Comparison of ENCODE assay signal across 8 cellular contexts in genomic region chr9:121684381-121685145, GRCh38. TPM values are rescaled to one million over a fixed set of nuclear protein-coding genes. Genes with fewer than 3 reads are reported as not detected.
DNase-seq lines count a peak whose midpoint lies in the region; ATAC-seq and TF ChIP-seq lines count a peak whose summit lies in the region.

No MANE protein-coding gene starts in this region.

- peaks cover 5% of the 10 kb centered on the region for H3K36me3 Mint-ChIP-seq in MCF 10A (ENCODE audit: insufficient read depth, unreplicated experiment)

- CTCF ChIA-PET in MCF 10A (lab: Yijun Ruan, JAX) = interaction anchor here (0.6 to 7.0 kb wide), 35 partner anchors 11 to 669 kb away, joined by 3 to 45 read pairs (median 4); no protein-coding TSS in a partner anchor

- no peaks in the 10 kb centered on the region for H3K9me3 ChIP-seq in lung (ENCODE audit: control insufficient read depth in 2 of 2, insufficient read depth in 1 of 2, low read length in 1 of 2)

- H3K27me3 Mint-ChIP-seq in MCF 10A (ENCODE audit: insufficient read depth, unreplicated experiment) = no peaks in the 10 kb centered on the region

- H3K27me3 ChIP-seq in lung (ENCODE audit: control insufficient read depth, insufficient read depth) = no peaks in the 10 kb centered on the region

- POLR2A ChIA-PET in MCF 10A (lab: Yijun Ruan, JAX) = interaction anchor here (1.0 to 1.2 kb wide), 2 partner anchors 15 to 138 kb away, joined by 3 to 4 read pairs; no protein-coding TSS in a partner anchor

- H3K27ac Mint-ChIP-seq in MCF 10A (ENCODE audit: low read depth, unreplicated experiment) = no peak overlapping the region

- H3K9me3 Mint-ChIP-seq in MCF 10A (ENCODE audit: unreplicated experiment) = no peaks in the 10 kb centered on the region

- 72% methylated on average over 19 of the region's 19 CpGs for WGBS in lung, 2 donors

- no peak overlapping the region for H3K4me3 Mint-ChIP-seq in MCF 10A (ENCODE audit: unreplicated experiment)

- ATAC-seq in lung (ENCODE audit: insufficient read depth, low FRiP score) (no peak), HG03565 (IDR thresholded peaks at IDR 0.05; ENCODE audit: unreplicated experiment) (no peak)

- DNase-seq in EH (ENCODE audit: low read depth) (peak; percentile 48), HT1080 (ENCODE audit: low read depth) (peak; percentile 70), MCF 10A (ENCODE audit: unreplicated experiment) (peak; percentile 47), lung (ENCODE audit: low spot score) (no peak), cortex of kidney (lab: John Stamatoyannopoulos, UW) (no peak), NCI-H510A treated with DMSO at 0.1 percent for 48 hours (lab: John Stamatoyannopoulos, UW) (no peak)
- DNase-seq in effector CD8-positive, alpha-beta T cell (lab: John Stamatoyannopoulos, UW) = no peak

- intact Hi-C loops in MCF 10A (cut with micrococcal nuclease) = loop anchor here (5.0 to 10.0 kb wide), 3 partner anchors 323 to 440 kb away; no protein-coding TSS in a partner anchor

- TF ChIP-seq CTCF in MCF 10A (IDR thresholded peaks at IDR 0.05; ENCODE audit: unreplicated experiment) (peak; percentile 20), lung (IDR thresholded peaks at IDR 0.05; ENCODE audit: control extremely low read depth, extremely low read depth) (peak; percentile 31)

- peaks cover 0 to 2% of the 10 kb centered on the region in 2 donors for H3K4me1 ChIP-seq in lung (ENCODE audit: control insufficient read depth in 2 of 2, insufficient read depth in 2 of 2, low read length in 2 of 2)

- H3K36me3 ChIP-seq in lung (ENCODE audit: control insufficient read depth in 2 of 2, insufficient read depth in 2 of 2, low read length in 2 of 2) = no peaks in the 10 kb centered on the region

- H3K27ac ChIP-seq in lung (ENCODE audit: low read depth in 1 of 2, low read length in 1 of 2) = no peak overlapping the region

- BruUV-seq in MCF 10A (replicated peaks; lab: Mats Ljungman, UMichigan) = no TSS peak

- no peak overlapping the region for H3K4me3 ChIP-seq in lung

- no peaks in the 10 kb centered on the region for H3K4me1 Mint-ChIP-seq in MCF 10A (ENCODE audit: insufficient read depth, unreplicated experiment)

RNA-seq across cellular contexts. Expression of gene DAB2IP, which starts 33.1 kb away (rescaled TPM):
- 12.6 and 16.6 TPM in 2 replicates for total RNA-seq in HT1080 (2014; rRNA removed; shearing (Covaris generic))
- 8.2 and 8.6 TPM in 2 replicates for polyA plus RNA-seq in HT1080 (2015; cell fraction: cytosol; rRNA removed)
- polyA plus RNA-seq in HT1080 (2015; cell fraction: nucleus; rRNA removed) = 8.4 and 10.3 TPM in 2 replicates
- 15.5 and 17.0 TPM in 2 replicates for total RNA-seq in MCF 10A (2022)
- 10 to 100 TPM; 19.4 to 75.0 TPM for total RNA-seq in lung
- polyA plus RNA-seq in lung = 10 to 100 TPM; 25.2 to 32.3 TPM

Comparison
In these comparisons a context has a peak if more than half of its experiments do, and no peak if none do; other contexts are left out.
1. DNase-seq: peak in EH (single experiment), HT1080 (single experiment) and MCF 10A (single experiment); none in lung (single experiment), cortex of kidney (single experiment), effector CD8-positive, alpha-beta T cell (single experiment) and NCI-H510A treated with DMSO at 0.1 percent for 48 hours (single experiment).